Comparison of ENCODE assay signal across 9 cellular contexts in the genomic region with DNA sequence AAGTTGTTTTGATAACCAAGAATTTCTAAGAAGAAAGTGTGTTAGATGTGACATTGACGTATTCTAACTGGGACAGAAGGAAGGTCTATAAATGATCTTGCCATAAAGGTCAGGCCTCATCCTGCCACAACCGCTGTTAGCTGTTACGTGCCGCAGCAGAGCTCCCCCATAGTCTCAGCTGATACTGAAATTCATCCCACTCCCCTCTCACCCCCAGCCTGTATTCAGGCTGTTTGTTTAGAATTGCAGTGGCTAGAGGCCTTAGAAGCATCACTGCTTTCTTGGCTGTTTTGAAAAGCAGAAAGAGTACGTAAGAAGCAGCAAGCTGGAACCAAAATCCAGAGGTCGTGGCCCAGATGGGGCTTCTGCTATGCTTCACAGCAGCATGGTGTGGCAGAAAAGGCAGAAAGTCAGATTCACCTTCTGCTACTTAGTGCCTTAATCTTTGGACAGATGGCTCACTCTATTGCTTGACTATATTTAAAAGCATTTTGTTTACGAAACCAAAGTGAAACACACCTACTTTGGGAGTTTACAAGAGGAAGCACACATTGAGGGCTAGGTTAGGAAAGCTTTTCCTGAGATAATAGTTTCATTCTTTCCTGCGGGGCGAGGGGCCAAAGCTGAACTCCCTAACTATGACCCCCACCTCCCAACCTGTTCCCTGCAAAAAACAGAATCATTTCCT. TPM values are rescaled to one million over a fixed set of nuclear protein-coding genes. Genes with fewer than 3 reads are reported as not detected.
DNase-seq lines count a peak whose midpoint lies in the region; TF ChIP-seq lines count a peak whose summit lies in the region.
"Had no signal": no experiment of that assay in that cellular context is flagged by ENCODE, and none has a peak within 500 bp of the region (broad histone marks: within the 10 kb centered on the region; RNA-seq: fewer than 3 reads in every experiment).

No MANE protein-coding gene starts in this region.

- no peak for TF ChIP-seq EP300 in esophagus muscularis mucosa (IDR thresholded peaks at IDR 0.05)
- TF ChIP-seq EP300 in sigmoid colon (IDR thresholded peaks at IDR 0.05): no peak

- H3K4me1 ChIP-seq in Peyer's patch: peaks cover 0 to 17% (median 6%) of the 10 kb centered on the region in 4 donors
- H3K4me1 ChIP-seq in esophagus muscularis mucosa: peaks cover 22 to 31% (median 29%) of the 10 kb centered on the region in 4 donors
- H3K4me1 ChIP-seq in sigmoid colon: peaks cover 0 to 32% (median 28%) of the 10 kb centered on the region in 4 donors

- DNase-seq in DMS 273 (lab: John Stamatoyannopoulos, UW; ENCODE audit: unreplicated experiment) (peak; percentile 89), Peyer's patch (no peak), esophagus muscularis mucosa (ENCODE audit: extremely low spot score) (no peak), sigmoid colon (no peak), NCI-H2196 treated with DMSO at 0.1 percent for 48 hours (lab: John Stamatoyannopoulos, UW; ENCODE audit: unreplicated experiment) (no peak), cerebellar cortex (ENCODE audit: low spot score) (no peak), SHP77 treated with DMSO at 0.1 percent for 48 hours (lab: John Stamatoyannopoulos, UW) (no peak), H4 (ENCODE audit: low spot score) (no peak)
- DNase-seq: NK-92 treated with Interleukin-12 subunit alpha and Interleukin-12 subunit beta, amount 100 ng/mL, for 24 hours had no signal

- H3K9me3 ChIP-seq in Peyer's patch: no peaks in the 10 kb centered on the region
- no peaks in the 10 kb centered on the region for H3K9me3 ChIP-seq in esophagus muscularis mucosa
- H3K9me3 ChIP-seq in sigmoid colon: no peaks in the 10 kb centered on the region

- TF ChIP-seq CTCF in Peyer's patch (IDR thresholded peaks at IDR 0.05): no peak
- no peak for TF ChIP-seq CTCF in esophagus muscularis mucosa (IDR thresholded peaks at IDR 0.05)
- TF ChIP-seq CTCF in sigmoid colon (IDR thresholded peaks at IDR 0.05): no peak

- WGBS in esophagus muscularis mucosa: 81% methylated on average over 8 of the region's 9 CpGs
- WGBS in sigmoid colon, 2 donors: 76 to 81% methylated on average over 9 of the region's 9 CpGs

- H3K36me3 ChIP-seq in Peyer's patch (no peaks in the 10 kb centered on the region), esophagus muscularis mucosa (peaks cover 0 to 4% (median 2%) of the 10 kb centered on the region in 4 donors), sigmoid colon (peaks cover 0 to 5% (median 0%) of the 10 kb centered on the region in 4 donors)

- H3K27me3 ChIP-seq in Peyer's patch (no peaks in the 10 kb centered on the region), esophagus muscularis mucosa (peaks cover 0 to 40% (median 4%) of the 10 kb centered on the region in 4 donors), sigmoid colon (no peaks in the 10 kb centered on the region)

- intact Hi-C loops in esophagus muscularis mucosa (cut with DNase I): no loop called here
- intact Hi-C loops in sigmoid colon (cut with DNase I): no loop called here

- TF ChIP-seq POLR2A in Peyer's patch (IDR thresholded peaks at IDR 0.05) (no peak), esophagus muscularis mucosa (IDR thresholded peaks at IDR 0.05; ENCODE audit: low read depth) (no peak), sigmoid colon (IDR thresholded peaks at IDR 0.05) (no peak)

- peak overlapping the region in 3 of 4 donors; percentile 48 to 61 (median 58) for H3K4me3 ChIP-seq in Peyer's patch
- peak overlapping the region; percentile 65 to 76 (median 67) for H3K4me3 ChIP-seq in esophagus muscularis mucosa
- peak overlapping the region; percentile 63 to 80 (median 66) for H3K4me3 ChIP-seq in sigmoid colon

- H3K27ac ChIP-seq in Peyer's patch (peak overlapping the region in 3 of 4 donors; percentile 62 to 67 (median 65)), esophagus muscularis mucosa (replicated peaks in 1 of 4) (peak overlapping the region; percentile 63 to 80 (median 74)), sigmoid colon (peak overlapping the region; percentile 78 to 94 (median 90))

RNA-seq across cellular contexts. Expression of a gene that starts 0.9 kb away (rescaled TPM):
- 10 to 100 TPM in 1 of 4 donors, 1 to 10 TPM in 3; 2.1 to 18.2 (median 4.2) TPM for total RNA-seq in Peyer's patch
- total RNA-seq in esophagus muscularis mucosa: 10 to 100 TPM; 12.0 to 47.1 (median 18.5) TPM
- 10 to 100 TPM; 36.0 to 65.8 (median 48.1) TPM for total RNA-seq in sigmoid colon
- polyA plus RNA-seq in sigmoid colon: 1 to 10 TPM; 1.4 to 5.9 (median 4.8) TPM
- 28.8 and 34.3 TPM in 2 replicates for total RNA-seq in H4 (2014; rRNA removed; shearing (Covaris generic))

RNA-seq across cellular contexts. Expression of a gene that starts 25.0 kb away (rescaled TPM):
- total RNA-seq in Peyer's patch: not detected
- total RNA-seq in esophagus muscularis mucosa: not detected
- not detected for total RNA-seq in sigmoid colon
- polyA plus RNA-seq in sigmoid colon: not detected
- total RNA-seq in H4 (2014; rRNA removed; shearing (Covaris generic)): not detected in 2 replicates

RNA-seq across cellular contexts. Expression of a gene that starts 27.4 kb away (rescaled TPM):
- total RNA-seq in Peyer's patch (not detected), esophagus muscularis mucosa (not detected), sigmoid colon (not detected)
- not detected for polyA plus RNA-seq in sigmoid colon
- total RNA-seq in H4 (2014; rRNA removed; shearing (Covaris generic)): 0.15 TPM in 1 of 2 replicates, not detected in the other
